14 cellular contexts compared by ENCODE assay signal in genomic region chr1:245378352-245379144, GRCh38.
DNase-seq lines count a peak whose midpoint lies in the region; ATAC-seq lines count a peak whose summit lies in the region.
"Had no signal": no experiment of that assay in that cellular context is flagged by ENCODE, and none has a peak within 500 bp of the region (broad histone marks: within the 10 kb centered on the region; RNA-seq: fewer than 3 reads in every experiment).

No MANE protein-coding gene starts in this region.

- intact Hi-C loops in activated naive CD4-positive, alpha-beta T cell treated with anti-CD3 and anti-CD28 coated beads for 36 hours (cut with micrococcal nuclease) = no loop called here

- H3K4me3 Mint-ChIP-seq in activated naive CD4-positive, alpha-beta T cell treated with anti-CD3 and anti-CD28 coated beads for 36 hours = no peak overlapping the region
- no peak overlapping the region for H3K4me3 Mint-ChIP-seq in activated naive CD8-positive, alpha-beta T cell treated with anti-CD3 and anti-CD28 coated beads, Interleukin-2, amount 50 U/mL, for 24 hours
- H3K4me3 Mint-ChIP-seq: activated naive CD4-positive, alpha-beta T cell treated with anti-CD3 and anti-CD28 coated beads, Interleukin-2, amount 50 U/mL, for 24 hours; naive B cell had no signal

- H3K36me3 Mint-ChIP-seq in activated naive CD4-positive, alpha-beta T cell treated with anti-CD3 and anti-CD28 coated beads for 36 hours (ENCODE audit: low read depth) = no peaks in the 10 kb centered on the region
- no peaks in the 10 kb centered on the region for H3K36me3 Mint-ChIP-seq in activated naive CD8-positive, alpha-beta T cell treated with anti-CD3 and anti-CD28 coated beads, Interleukin-2, amount 50 U/mL, for 24 hours (ENCODE audit: low read depth)
- H3K36me3 Mint-ChIP-seq: activated naive CD4-positive, alpha-beta T cell treated with anti-CD3 and anti-CD28 coated beads, Interleukin-2, amount 50 U/mL, for 24 hours; naive B cell had no signal

- no peaks in the 10 kb centered on the region for H3K9me3 ChIP-seq in KOPT-K1 (ENCODE audit: insufficient read depth, low read length, poor library complexity, severe bottlenecking)
- H3K9me3 ChIP-seq: SJSA1 had no signal

- H3K9me3 Mint-ChIP-seq in activated naive CD4-positive, alpha-beta T cell treated with anti-CD3 and anti-CD28 coated beads for 36 hours = no peaks in the 10 kb centered on the region
- H3K9me3 Mint-ChIP-seq in activated naive CD8-positive, alpha-beta T cell treated with anti-CD3 and anti-CD28 coated beads, Interleukin-2, amount 50 U/mL, for 24 hours = no peaks in the 10 kb centered on the region
- H3K9me3 Mint-ChIP-seq: activated naive CD4-positive, alpha-beta T cell treated with anti-CD3 and anti-CD28 coated beads, Interleukin-2, amount 50 U/mL, for 24 hours; naive B cell had no signal

- peak overlapping the region; percentile 70 for H3K27ac ChIP-seq in KOPT-K1 (ENCODE audit: low read depth, low read length, poor library complexity, severe bottlenecking)
- no peak overlapping the region for H3K27ac ChIP-seq in substantia nigra (ENCODE audit: low read depth, low read length, poor library complexity, severe bottlenecking)
- H3K27ac ChIP-seq: SJSA1 had no signal

- DNase-seq in activated naive CD4-positive, alpha-beta T cell treated with anti-CD3 and anti-CD28 coated beads for 36 hours = peak; percentile 23
- DNase-seq in activated naive CD4-positive, alpha-beta T cell (lab: John Stamatoyannopoulos, UW) = no peak
- peak; percentile 24 for DNase-seq in activated naive CD8-positive, alpha-beta T cell treated with anti-CD3 and anti-CD28 coated beads, Interleukin-2, amount 50 U/mL, for 24 hours
- peak; percentile 26 for DNase-seq in stimulated activated naive CD8-positive, alpha-beta T cell treated with anti-CD3 and anti-CD28 coated beads, Interleukin-15, Interleukin-2, amounts not matched to agents 100 U/mL and 50 U/mL, for 24 hours
- DNase-seq in substantia nigra (lab: John Stamatoyannopoulos, UW) (no peak), activated gamma-delta T cell (lab: John Stamatoyannopoulos, UW) (no peak), dedifferentiated amniotic fluid mesenchymal stem cell (ENCODE audit: extremely low spot score) (no peak)
- DNase-seq: activated CD4-positive, CD25-positive, alpha-beta regulatory T cell; naive B cell; NCI-H1048; NCI-H748 treated with DMSO at 0.1 percent for 48 hours had no signal

- CTCF ChIA-PET in activated naive CD4-positive, alpha-beta T cell treated with anti-CD3 and anti-CD28 coated beads for 36 hours (lab: Charles Lee) = no interaction called here

- no peak overlapping the region for H3K27ac Mint-ChIP-seq in activated naive CD4-positive, alpha-beta T cell treated with anti-CD3 and anti-CD28 coated beads for 36 hours
- peak overlapping the region; percentile 62 for H3K27ac Mint-ChIP-seq in activated naive CD8-positive, alpha-beta T cell treated with anti-CD3 and anti-CD28 coated beads, Interleukin-2, amount 50 U/mL, for 24 hours
- H3K27ac Mint-ChIP-seq: activated naive CD4-positive, alpha-beta T cell treated with anti-CD3 and anti-CD28 coated beads, Interleukin-2, amount 50 U/mL, for 24 hours; naive B cell had no signal

- ATAC-seq in activated naive CD8-positive, alpha-beta T cell treated with anti-CD3 and anti-CD28 coated beads, Interleukin-2, amount 50 U/mL, for 24 hours = peak; percentile 82
- peak; percentile 78 for ATAC-seq in stimulated activated naive CD8-positive, alpha-beta T cell treated with anti-CD3 and anti-CD28 coated beads, Interleukin-15, Interleukin-2, amounts not matched to agents 100 U/mL and 50 U/mL, for 24 hours

- no peaks in the 10 kb centered on the region for H3K36me3 ChIP-seq in KOPT-K1 (ENCODE audit: insufficient read depth, low read length)
- H3K36me3 ChIP-seq: SJSA1 had no signal

- H3K27me3 Mint-ChIP-seq in activated naive CD4-positive, alpha-beta T cell treated with anti-CD3 and anti-CD28 coated beads for 36 hours (ENCODE audit: low read depth) = no peaks in the 10 kb centered on the region
- H3K27me3 Mint-ChIP-seq in activated naive CD8-positive, alpha-beta T cell treated with anti-CD3 and anti-CD28 coated beads, Interleukin-2, amount 50 U/mL, for 24 hours = no peaks in the 10 kb centered on the region
- H3K27me3 Mint-ChIP-seq: activated naive CD4-positive, alpha-beta T cell treated with anti-CD3 and anti-CD28 coated beads, Interleukin-2, amount 50 U/mL, for 24 hours had no signal

- peaks cover 15% of the 10 kb centered on the region for H3K4me1 Mint-ChIP-seq in activated naive CD4-positive, alpha-beta T cell treated with anti-CD3 and anti-CD28 coated beads for 36 hours (ENCODE audit: low read depth)
- H3K4me1 Mint-ChIP-seq in activated naive CD8-positive, alpha-beta T cell treated with anti-CD3 and anti-CD28 coated beads, Interleukin-2, amount 50 U/mL, for 24 hours = peaks cover 30% of the 10 kb centered on the region
- H3K4me1 Mint-ChIP-seq: naive B cell had no signal

Comparison
In these comparisons a context has a peak if more than half of its experiments do, and no peak if none do; other contexts are left out.
1. DNase-seq: peak in activated naive CD4-positive, alpha-beta T cell treated with anti-CD3 and anti-CD28 coated beads for 36 hours (single experiment), activated naive CD8-positive, alpha-beta T cell treated with anti-CD3 and anti-CD28 coated beads, Interleukin-2, amount 50 U/mL, for 24 hours (single experiment) and stimulated activated naive CD8-positive, alpha-beta T cell treated with anti-CD3 and anti-CD28 coated beads, Interleukin-15, Interleukin-2, amounts not matched to agents 100 U/mL and 50 U/mL, for 24 hours (single experiment); none in activated naive CD4-positive, alpha-beta T cell (0 of 4), substantia nigra (0 of 49), activated gamma-delta T cell (single experiment) and dedifferentiated amniotic fluid mesenchymal stem cell (single experiment).